ENCODE assay signal across 9 cellular contexts in the genomic region with DNA sequence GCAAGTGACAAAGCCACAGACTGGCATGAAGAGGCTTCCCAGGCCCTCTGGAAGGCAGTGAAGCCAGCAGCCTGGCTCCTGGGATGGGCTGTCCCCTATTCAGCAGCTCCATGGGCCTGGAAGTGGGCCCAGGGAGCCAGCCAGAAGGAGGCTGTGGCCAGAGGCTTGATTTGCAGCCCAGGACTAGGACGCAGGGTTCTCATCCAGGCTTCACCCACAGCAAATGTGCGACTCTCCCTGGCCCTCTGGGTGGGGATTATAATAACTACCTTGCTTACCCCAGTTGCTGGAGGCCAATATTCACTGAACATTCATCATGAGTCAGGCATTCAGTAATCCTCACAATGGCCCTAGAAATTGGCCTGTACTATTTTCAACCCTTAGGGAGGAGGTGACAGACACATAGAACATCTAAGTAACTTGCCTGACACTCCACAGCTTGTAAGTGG. TPM values are rescaled to one million over a fixed set of nuclear protein-coding genes. Genes with fewer than 3 reads are reported as not detected.
DNase-seq lines count a peak whose midpoint lies in the region; ATAC-seq and TF ChIP-seq lines count a peak whose summit lies in the region.
"Had no signal": no experiment of that assay in that cellular context is flagged by ENCODE, and none has a peak within 500 bp of the region (broad histone marks: within the 10 kb centered on the region; RNA-seq: fewer than 3 reads in every experiment).

No MANE protein-coding gene starts in this region.

- DNase-seq in AG10803 (ENCODE audit: low read depth) (peak; percentile 76), HCT116 (ENCODE audit: low read depth, low spot score) (no peak), anterior cingulate cortex (lab: John Stamatoyannopoulos, UW) (peak in 45 of 58 donors; percentile 9 to 79 (median 42)), GM13976 (ENCODE audit: low spot score) (no peak), LoVo (ENCODE audit: low spot score) (no peak), HuH-7 (ENCODE audit: low spot score) (no peak)
- DNase-seq: H7 had no signal

- no peak overlapping the region for H3K27ac ChIP-seq in HCT116 (ENCODE audit: low read depth, low read length)
- peak overlapping the region; percentile 31 for H3K27ac ChIP-seq in layer of hippocampus (ENCODE audit: low read depth, low read length)

- no peaks in the 10 kb centered on the region for H4K20me1 ChIP-seq in HCT116 (ENCODE audit: insufficient read depth)

- no peaks in the 10 kb centered on the region for H3K9me2 ChIP-seq in HCT116 (ENCODE audit: insufficient read depth)

- H3K4me3 ChIP-seq in AG10803 (ENCODE audit: low read length) (no peak overlapping the region), HCT116 (replicated peaks in 1 of 2; ENCODE audit: low read depth in 1 of 2, low read length in 2 of 2) (no peak overlapping the region)

- in situ Hi-C loops in GM13976 (cut with MboI; ENCODE audit: low sequenced_read_pairs, unreplicated experiment), result no loop called here

- TF ChIP-seq POLR2A in HCT116 (IDR thresholded peaks at IDR 0.05; ENCODE audit: borderline replicate concordance, extremely low read depth, insufficient read depth, insufficient read length), result no peak

- BruUV-seq in HCT116 (replicated peaks; lab: Mats Ljungman, UMichigan), result no TSS peak

- no peaks in the 10 kb centered on the region for H3K9me3 ChIP-seq in HCT116 (ENCODE audit: control insufficient read depth in 1 of 2, insufficient read depth in 1 of 2, low read depth in 1 of 2, low read length in 2 of 2)

- TF ChIP-seq RAD21 in HCT116 (IDR thresholded peaks at IDR 0.05; ENCODE audit: low read depth), result no peak

- H3K9ac ChIP-seq in HCT116 (ENCODE audit: low read length), result no peak overlapping the region

- TF ChIP-seq CTCF in AG10803 (conservative IDR thresholded peaks at IDR 0.05; ENCODE audit: low read length) (no peak), HCT116 (IDR thresholded peaks at IDR 0.05 in 2 of 3, conservative IDR thresholded peaks at IDR 0.05 in 1 of 3; ENCODE audit: borderline replicate concordance in 1 of 3, insufficient read depth in 1 of 3, low read depth in 2 of 3, low read length in 2 of 3) (no peak), GM13976 (IDR thresholded peaks at IDR 0.05; ENCODE audit: borderline replicate concordance, control extremely low read depth, extremely low read depth, insufficient read depth, missing control alignments) (no peak)

- H3K36me3 ChIP-seq in HCT116 (ENCODE audit: control insufficient read depth in 1 of 2, insufficient read depth in 2 of 2, low read length in 2 of 2), result no peaks in the 10 kb centered on the region

- CTCF ChIA-PET in HCT116 (lab: Charles Lee), result interaction anchor here (1.4 kb wide), 1 partner anchor 17 kb away, joined by 3 read pairs; no protein-coding TSS in a partner anchor

- RAD21 ChIA-PET in HCT116 (lab: Charles Lee; ENCODE audit: low non-redundant PET in 1 of 2, low total read pairs in 2 of 2, uncharacterized antibody in 2 of 2, unreplicated experiment in 2 of 2), result no interaction called here

- peaks cover 5 to 16% of the 10 kb centered on the region in 2 experiments; a peak in 3 of 4 replicates for H3K4me1 ChIP-seq in HCT116 (ENCODE audit: control insufficient read depth in 1 of 2, insufficient read depth in 2 of 2, low read length in 2 of 2)

- H3K27me3 ChIP-seq in HCT116 (ENCODE audit: insufficient read depth, low read length) (no peaks in the 10 kb centered on the region), layer of hippocampus (ENCODE audit: control insufficient read depth, insufficient read depth, low read length) (no peaks in the 10 kb centered on the region)

- no peak overlapping the region for H2AFZ ChIP-seq in HCT116 (ENCODE audit: low read depth, low read length, poor library complexity, severe bottlenecking)

- 0 out of 2 replicates have a peak overlapping the region, but pooled peaks have one; percentile 4 for H3K4me2 ChIP-seq in HCT116 (ENCODE audit: low read length)

- intact Hi-C loops in HCT116 (cut with micrococcal nuclease), result no loop called here

- ATAC-seq in HCT116, result 0 out of 2 replicates have a peak, but pooled peaks have one; percentile 20
- no peak for ATAC-seq in HG02610 (IDR thresholded peaks at IDR 0.05; ENCODE audit: unreplicated experiment)

- POLR2A ChIA-PET in HCT116 (lab: Charles Lee), result no interaction called here

- H3K79me2 ChIP-seq in HCT116 (ENCODE audit: insufficient read depth, low read length), result no peaks in the 10 kb centered on the region

TF ChIP-seq in HCT116, 20 proteins besides CTCF, POLR2A, EP300 and RAD21:
- TF ChIP-seq CBX3 (IDR thresholded peaks at IDR 0.05; ENCODE audit: low read depth) (no peak), SIN3A (IDR thresholded peaks at IDR 0.05; ENCODE audit: low read depth) (no peak), ZBTB33 (IDR thresholded peaks at IDR 0.05; ENCODE audit: extremely low read depth, insufficient replicate concordance, low read length) (no peak)

RNA-seq across cellular contexts. Expression of gene SRP14, which starts 24.6 kb away (rescaled TPM):
- total RNA-seq in HCT116 (2021; ENCODE audit: unreplicated experiment), result 168 TPM
- polyA plus RNA-seq in HCT116 (2012), result 166 and 208 TPM in 2 replicates

RNA-seq across cellular contexts. Expression of gene BMF, which starts 45.1 kb away (rescaled TPM):
- total RNA-seq in HCT116 (2021; ENCODE audit: unreplicated experiment), result 1.0 TPM
- 0.59 and 0.76 TPM in 2 replicates for polyA plus RNA-seq in HCT116 (2012)

Comparison
In these comparisons a context has a peak if more than half of its experiments do, and no peak if none do; other contexts are left out.
1. DNase-seq: peak in AG10803 (single experiment) and anterior cingulate cortex (45 of 58); none in HCT116 (single experiment), GM13976 (single experiment), LoVo (single experiment) and HuH-7 (single experiment).